25 cellular contexts compared by ENCODE assay signal in genomic region chr17:27421111-27421510, GRCh38. TPM values are rescaled to one million over a fixed set of nuclear protein-coding genes. Genes with fewer than 3 reads are reported as not detected.
DNase-seq lines count a peak whose midpoint lies in the region; FAIRE-seq and TF ChIP-seq lines count a peak whose summit lies in the region.
"Had no signal": no experiment of that assay in that cellular context is flagged by ENCODE, and none has a peak within 500 bp of the region (broad histone marks: within the 10 kb centered on the region; RNA-seq: fewer than 3 reads in every experiment).

No MANE protein-coding gene starts in this region.

- H3K4me3 ChIP-seq in astrocyte (ENCODE audit: insufficient read depth, low read depth, low read length) (no peak overlapping the region), neuronal stem cell (ENCODE audit: low read length in 2 of 2) (no peak overlapping the region), sigmoid colon (no peak overlapping the region), A673 (ENCODE audit: low read depth, low read length, poor library complexity, severe bottlenecking) (no peak overlapping the region)
- H3K4me3 ChIP-seq: BLaER1 treated with 17β-estradiol and CSF1 and Interleukin-3, amounts not matched to agents 10 nM and 100 nM; GM12878 had no signal

- H4K20me1 ChIP-seq in astrocyte (ENCODE audit: insufficient read depth, low read length): no peaks in the 10 kb centered on the region
- H4K20me1 ChIP-seq: BLaER1 treated with 17β-estradiol and CSF1 and Interleukin-3, amounts not matched to agents 10 nM and 100 nM had no signal

- H3K4me1 Mint-ChIP-seq in astrocyte (ENCODE audit: low read depth, unreplicated experiment) (peaks cover 6% of the 10 kb centered on the region), chondrocyte (ENCODE audit: low read depth) (peaks cover 5% of the 10 kb centered on the region)
- H3K4me1 Mint-ChIP-seq: B cell had no signal

- H3K23ac ChIP-seq in neuronal stem cell (ENCODE audit: low read depth, low read length, poor library complexity): peak overlapping the region; percentile 59

- peak overlapping the region; percentile 19 for H3K27ac Mint-ChIP-seq in astrocyte (ENCODE audit: unreplicated experiment)
- H3K27ac Mint-ChIP-seq in chondrocyte (ENCODE audit: unreplicated experiment): no peak overlapping the region
- H3K27ac Mint-ChIP-seq: B cell; CD4-positive, alpha-beta T cell; CD8-positive, alpha-beta T cell had no signal

- intact Hi-C loops in sigmoid colon (cut with DNase I): no loop called here
- intact Hi-C loops in A673 (cut with micrococcal nuclease; ENCODE audit: unreplicated experiment): no loop called here

- H3K36me3 ChIP-seq in astrocyte (ENCODE audit: insufficient read depth, low read length) (no peaks in the 10 kb centered on the region), neuronal stem cell (replicated peaks in 1 of 2; ENCODE audit: control insufficient read depth in 2 of 2, insufficient read depth in 2 of 2, low read length in 2 of 2) (no peaks in the 10 kb centered on the region), sigmoid colon (no peaks in the 10 kb centered on the region), A673 (ENCODE audit: insufficient read depth, low read length, poor library complexity, severe bottlenecking) (no peaks in the 10 kb centered on the region)
- H3K36me3 ChIP-seq: BLaER1 treated with 17β-estradiol and CSF1 and Interleukin-3, amounts not matched to agents 10 nM and 100 nM had no signal

- no peak overlapping the region for H3K4me2 ChIP-seq in astrocyte (ENCODE audit: low read length)
- H3K4me2 ChIP-seq in neuronal stem cell (ENCODE audit: insufficient read depth, low read length, poor library complexity, severe bottlenecking): no peak overlapping the region
- H3K4me2 ChIP-seq: BLaER1 treated with 17β-estradiol and CSF1 and Interleukin-3, amounts not matched to agents 10 nM and 100 nM had no signal

- H2BK5ac ChIP-seq in neuronal stem cell (ENCODE audit: low read length): no peak overlapping the region

- POLR2A ChIA-PET in A673 (lab: Charles Lee; ENCODE audit: low non-redundant PET): no interaction called here

- peaks cover 2% of the 10 kb centered on the region for H3K9me3 Mint-ChIP-seq in astrocyte (ENCODE audit: unreplicated experiment)
- H3K9me3 Mint-ChIP-seq in chondrocyte (ENCODE audit: low read depth): no peaks in the 10 kb centered on the region
- H3K9me3 Mint-ChIP-seq: CD4-positive, alpha-beta T cell; CD8-positive, alpha-beta T cell had no signal

- H3K9ac ChIP-seq in astrocyte (ENCODE audit: low read length) (no peak overlapping the region), neuronal stem cell (ENCODE audit: low read depth, low read length, poor library complexity) (no peak overlapping the region)
- H3K9ac ChIP-seq: BLaER1 treated with 17β-estradiol and CSF1 and Interleukin-3, amounts not matched to agents 10 nM and 100 nM had no signal

- no TSS peak for BruUV-seq in A673 (replicated peaks; lab: Mats Ljungman, UMichigan)

- H3K4ac ChIP-seq in neuronal stem cell (ENCODE audit: low read length): no peak overlapping the region

- peaks cover 16% of the 10 kb centered on the region for H3K27me3 Mint-ChIP-seq in astrocyte (ENCODE audit: low read depth, unreplicated experiment)
- H3K27me3 Mint-ChIP-seq in chondrocyte (ENCODE audit: low read depth): no peaks in the 10 kb centered on the region
- H3K27me3 Mint-ChIP-seq: B cell; CD4-positive, alpha-beta T cell had no signal

- no peaks in the 10 kb centered on the region for H3K79me1 ChIP-seq in neuronal stem cell (ENCODE audit: low read depth, low read length)

- no peaks in the 10 kb centered on the region for H3K27me3 ChIP-seq in astrocyte (ENCODE audit: insufficient read depth, low read length)
- peaks cover 0 to 8% (median 0%) of the 10 kb centered on the region in 3 experiments for H3K27me3 ChIP-seq in neuronal stem cell (ENCODE audit: control insufficient read depth in 3 of 3, insufficient read depth in 3 of 3, low read depth in 1 of 3, low read length in 3 of 3)
- no peaks in the 10 kb centered on the region for H3K27me3 ChIP-seq in sigmoid colon
- no peaks in the 10 kb centered on the region for H3K27me3 ChIP-seq in A673 (replicated peaks; ENCODE audit: insufficient read depth, low read depth, low read length, poor library complexity)
- H3K27me3 ChIP-seq: BLaER1 treated with 17β-estradiol and CSF1 and Interleukin-3, amounts not matched to agents 10 nM and 100 nM had no signal

- H2BK120ac ChIP-seq in neuronal stem cell (ENCODE audit: low read depth, low read length): no peak overlapping the region

- peak overlapping the region; percentile 89 for H3K14ac ChIP-seq in neuronal stem cell (ENCODE audit: low read length)

- peak overlapping the region; percentile 68 for H2BK15ac ChIP-seq in neuronal stem cell (ENCODE audit: low read length)

- H2AK5ac ChIP-seq in neuronal stem cell (ENCODE audit: low read depth, low read length): peak overlapping the region; percentile 30

- DNase-seq in astrocyte (ENCODE audit: low read depth) (no peak), chondrocyte (ENCODE audit: low spot score) (peak; percentile 60), neuronal stem cell (ENCODE audit: low spot score) (no peak), sigmoid colon (peak; percentile 53), A673 (ENCODE audit: low spot score) (no peak), NCI-H524 treated with DMSO at 0.1 percent for 48 hours (lab: John Stamatoyannopoulos, UW) (no peak), NCI-H2107 (lab: John Stamatoyannopoulos, UW) (no peak)
- no peak for DNase-seq in stimulated activated CD4-positive, alpha-beta T cell treated with anti-CD3 and anti-CD28 coated beads, Interleukin-1b, Interleukin-23, amount 100 ng/mL, for 48 hours
- DNase-seq: 8988T; AML-193; Caco-2; Calu3; CD4-positive, alpha-beta T cell; CD8-positive, alpha-beta T cell; DMS79 treated with DMSO at 0.1 percent for 48 hours; GF-D8 had no signal

- WGBS in neuronal stem cell (ENCODE audit: extremely low coverage in 2 of 2, insufficient read length in 2 of 2, insufficient replicate concordance in 1 of 2), 2 donors: no CpG with 5 or more reads among the region's 10 CpGs
- 88 to 93% methylated on average over 10 of the region's 10 CpGs for WGBS in sigmoid colon, 2 donors

- H3K36me3 Mint-ChIP-seq in astrocyte (ENCODE audit: low read depth, unreplicated experiment): peaks cover 1% of the 10 kb centered on the region
- no peaks in the 10 kb centered on the region for H3K36me3 Mint-ChIP-seq in chondrocyte (ENCODE audit: low read depth)
- H3K36me3 Mint-ChIP-seq: CD8-positive, alpha-beta T cell had no signal

- H3K4me1 ChIP-seq in astrocyte (ENCODE audit: insufficient read depth, low read length): no peaks in the 10 kb centered on the region
- no peaks in the 10 kb centered on the region for H3K4me1 ChIP-seq in neuronal stem cell (ENCODE audit: control insufficient read depth in 2 of 2, insufficient read depth in 1 of 2, low read depth in 1 of 2, low read length in 2 of 2)
- H3K4me1 ChIP-seq in sigmoid colon: no peaks in the 10 kb centered on the region
- H3K4me1 ChIP-seq in A673 (ENCODE audit: insufficient read depth, low read length, poor library complexity, severe bottlenecking): no peaks in the 10 kb centered on the region
- H3K4me1 ChIP-seq: Caco-2 had no signal

- H4K8ac ChIP-seq in neuronal stem cell (ENCODE audit: low read depth, low read length): no peak overlapping the region

- H2BK12ac ChIP-seq in neuronal stem cell (ENCODE audit: low read length): no peak overlapping the region

- H4K91ac ChIP-seq in neuronal stem cell (ENCODE audit: low read depth, low read length, poor library complexity): no peak overlapping the region

- no peaks in the 10 kb centered on the region for H3K9me3 ChIP-seq in astrocyte (ENCODE audit: insufficient read depth, low read depth, low read length)
- H3K9me3 ChIP-seq in neuronal stem cell (replicated peaks in 1 of 2; ENCODE audit: control insufficient read depth in 2 of 2, insufficient read depth in 1 of 2, low read depth in 1 of 2, low read length in 2 of 2): no peaks in the 10 kb centered on the region
- H3K9me3 ChIP-seq in sigmoid colon: no peaks in the 10 kb centered on the region
- H3K9me3 ChIP-seq in A673 (ENCODE audit: low read depth, low read length, poor library complexity, severe bottlenecking): no peaks in the 10 kb centered on the region
- H3K9me3 ChIP-seq: Caco-2 had no signal

- H3K27ac ChIP-seq in astrocyte (ENCODE audit: low read depth, low read length) (no peak overlapping the region), neuronal stem cell (replicated peaks; ENCODE audit: low read length) (no peak overlapping the region), sigmoid colon (no peak overlapping the region), A673 (ENCODE audit: low read depth, low read length, poor library complexity, severe bottlenecking) (no peak overlapping the region)
- H3K27ac ChIP-seq: BLaER1 treated with 17β-estradiol and CSF1 and Interleukin-3, amounts not matched to agents 10 nM and 100 nM; C4-2B had no signal

- H3K18ac ChIP-seq in neuronal stem cell (ENCODE audit: low read length): no peak overlapping the region

- TF ChIP-seq CTCF in astrocyte (IDR thresholded peaks at IDR 0.05; ENCODE audit: insufficient read depth, low read depth, low read length): no peak
- TF ChIP-seq CTCF in chondrocyte (IDR thresholded peaks at IDR 0.05): no peak
- TF ChIP-seq CTCF in sigmoid colon (IDR thresholded peaks at IDR 0.05): no peak
- no peak for TF ChIP-seq CTCF in A673 (conservative IDR thresholded peaks at IDR 0.05; ENCODE audit: low read depth, low read length)

- FAIRE-seq in astrocyte (lab: Jason Lieb, UNC): no peak
- FAIRE-seq: A204.1, D721Med, G401.6, GM12878, GM12892, GM18507 had no signal

- CTCF ChIA-PET in A673 (lab: Charles Lee): no interaction called here

- H3K79me2 ChIP-seq in astrocyte (ENCODE audit: insufficient read depth, low read length): no peaks in the 10 kb centered on the region

- no peak for TF ChIP-seq POLR2A in sigmoid colon (IDR thresholded peaks at IDR 0.05)

- TF ChIP-seq EP300 in sigmoid colon (IDR thresholded peaks at IDR 0.05): no peak

- H2AFZ ChIP-seq in astrocyte (ENCODE audit: low read depth, low read length) (no peak overlapping the region), neuronal stem cell (ENCODE audit: low read length) (no peak overlapping the region)

- H3K4me3 Mint-ChIP-seq in astrocyte (ENCODE audit: unreplicated experiment): no peak overlapping the region
- no peak overlapping the region for H3K4me3 Mint-ChIP-seq in chondrocyte (ENCODE audit: unreplicated experiment)
- H3K4me3 Mint-ChIP-seq: B cell; CD4-positive, alpha-beta T cell; CD8-positive, alpha-beta T cell had no signal

RNA-seq across cellular contexts. Expression of gene KSR1, which starts 35.1 kb away (rescaled TPM):
- total RNA-seq in astrocyte: 85.2 and 90.2 TPM in 2 replicates
- total RNA-seq in chondrocyte: 52.9 to 60.6 TPM (median 59.3 TPM) in 3 replicates
- polyA plus RNA-seq in neuronal stem cell (2013, experiment 1 of 2): 19.3 TPM
- polyA plus RNA-seq in neuronal stem cell (2013, experiment 2 of 2): 19.3 TPM
- 10 to 100 TPM; 13.8 to 25.8 (median 18.9) TPM for total RNA-seq in sigmoid colon
- polyA plus RNA-seq in sigmoid colon: 10 to 100 TPM in 1 of 3 donors, 1 to 10 TPM in 2; 4.2 to 21.2 (median 8.8) TPM
- 41.7 and 47.8 TPM in 2 replicates for total RNA-seq in A673 (2021)

Comparison
In these comparisons a context has a peak if more than half of its experiments do, and no peak if none do; other contexts are left out.
1. DNase-seq: peak in chondrocyte (single experiment) and sigmoid colon (single experiment); none in astrocyte (single experiment), neuronal stem cell (single experiment), A673 (single experiment), NCI-H524 treated with DMSO at 0.1 percent for 48 hours (single experiment), NCI-H2107 (single experiment) and stimulated activated CD4-positive, alpha-beta T cell treated with anti-CD3 and anti-CD28 coated beads, Interleukin-1b, Interleukin-23, amount 100 ng/mL, for 48 hours (single experiment).